In the genomic region with DNA sequence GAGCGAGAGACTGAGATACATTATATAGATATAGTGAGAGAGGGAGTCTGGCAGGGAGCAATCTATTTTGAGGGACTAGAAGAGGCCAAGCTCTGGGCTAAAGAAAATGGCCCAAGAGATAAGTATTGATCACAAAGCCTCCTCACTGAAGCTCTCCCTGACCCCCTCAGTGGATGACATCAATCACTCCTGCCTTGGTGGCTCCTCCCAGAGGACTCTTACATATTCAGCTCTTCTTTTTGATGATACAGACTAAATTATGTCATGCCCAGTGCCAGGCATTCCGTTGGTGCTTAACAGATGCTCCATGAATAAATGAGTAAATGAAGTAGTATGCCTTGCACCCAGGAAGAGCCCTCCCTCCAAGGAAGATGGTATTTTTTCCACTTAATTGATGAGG, we compare ENCODE assay signal across 25 cellular contexts.
"Had no signal": no experiment of that assay in that cellular context is flagged by ENCODE, and none has a peak within 500 bp of the region (broad histone marks: within the 10 kb centered on the region; RNA-seq: fewer than 3 reads in every experiment).

No MANE protein-coding gene starts in this region.

- H3K27me3 ChIP-seq: ovary, sigmoid colon, thyroid gland had no signal

- H3K4me3 ChIP-seq: gastrocnemius medialis, left lung, ovary, psoas muscle, sigmoid colon, stomach, thyroid gland had no signal

- H3K4me3 Mint-ChIP-seq: natural killer cell treated with Interleukin-12 subunit alpha and Interleukin-12 subunit beta and Interleukin-15 and Interleukin-18, amount 100 ng/mL, for 72 hours; stimulated activated effector memory CD8-positive, alpha-beta T cell treated with anti-CD3 and anti-CD28 coated beads, Interleukin-12 subunit alpha, Interleukin-12 subunit beta, amount 100 ng/mL, for 72 hours had no signal

- H3K4me1 ChIP-seq: gastrocnemius medialis, psoas muscle had no signal

- H3K36me3 ChIP-seq: gastrocnemius medialis, left lung, ovary, sigmoid colon, stomach, thyroid gland had no signal

- H3K27ac Mint-ChIP-seq: natural killer cell treated with Interleukin-12 subunit alpha and Interleukin-12 subunit beta and Interleukin-15 and Interleukin-18, amount 100 ng/mL, for 72 hours; stimulated activated effector memory CD8-positive, alpha-beta T cell treated with anti-CD3 and anti-CD28 coated beads, Interleukin-12 subunit alpha, Interleukin-12 subunit beta, amount 100 ng/mL, for 72 hours had no signal

- H3K36me3 Mint-ChIP-seq: stimulated activated effector memory CD8-positive, alpha-beta T cell treated with anti-CD3 and anti-CD28 coated beads, Interleukin-12 subunit alpha, Interleukin-12 subunit beta, amount 100 ng/mL, for 72 hours had no signal

- H3K9me3 ChIP-seq: gastrocnemius medialis, left lung, ovary, psoas muscle, sigmoid colon, stomach, thyroid gland had no signal

- H3K27ac ChIP-seq: dorsolateral prefrontal cortex, epithelial cell of prostate, gastrocnemius medialis, left lung, ovary, psoas muscle, sigmoid colon, stomach, thyroid gland had no signal

- H3K9me3 Mint-ChIP-seq: natural killer cell treated with Interleukin-12 subunit alpha and Interleukin-12 subunit beta and Interleukin-15 and Interleukin-18, amount 100 ng/mL, for 72 hours; stimulated activated effector memory CD8-positive, alpha-beta T cell treated with anti-CD3 and anti-CD28 coated beads, Interleukin-12 subunit alpha, Interleukin-12 subunit beta, amount 100 ng/mL, for 72 hours had no signal

- DNase-seq: dorsolateral prefrontal cortex; effector CD4-positive, alpha-beta T cell; foreskin fibroblast; gastrocnemius medialis; head of caudate nucleus; kidney; left cardiac atrium; left lung; occipital lobe; ovary; posterior cingulate gyrus; psoas muscle; right cardiac atrium; sigmoid colon; stimulated activated CD4-positive, alpha-beta T cell treated with anti-CD3 and anti-CD28 coated beads, Interleukin-2, amount 100 ng/mL, for 24 hours; stimulated activated CD4-positive, alpha-beta T cell treated with anti-CD3 and anti-CD28 coated beads, Interleukin-4, amount 100 ng/mL, for 24 hours; stimulated activated naive CD4-positive, alpha-beta T cell treated with Interleukin-2 at 50 U/mL for 16 hours; stomach; thyroid gland; trophoblast cell had no signal

- ATAC-seq: esophagus mucosa; gastrocnemius medialis; left cardiac atrium; left lung; natural killer cell treated with Interleukin-12 subunit alpha and Interleukin-12 subunit beta and Interleukin-15 and Interleukin-18, amount 100 ng/mL, for 72 hours; psoas muscle; right cardiac atrium; stimulated activated effector memory CD8-positive, alpha-beta T cell treated with anti-CD3 and anti-CD28 coated beads, Interleukin-12 subunit alpha, Interleukin-12 subunit beta, amount 100 ng/mL, for 72 hours had no signal

- FAIRE-seq: colon, kidney had no signal
